ENCODE assay signal across 9 cellular contexts in genomic region chr1:228088586-228089498, GRCh38. TPM values are rescaled to one million over a fixed set of nuclear protein-coding genes. Genes with fewer than 3 reads are reported as not detected.
DNase-seq lines count a peak whose midpoint lies in the region; ATAC-seq and TF ChIP-seq lines count a peak whose summit lies in the region.
"Had no signal": no experiment of that assay in that cellular context is flagged by ENCODE, and none has a peak within 500 bp of the region (broad histone marks: within the 10 kb centered on the region; RNA-seq: fewer than 3 reads in every experiment).

No MANE protein-coding gene starts in this region.

- H3K27ac ChIP-seq in HEK293 (ENCODE audit: extremely low read depth, low read depth, low read length) (no peak overlapping the region), rectal smooth muscle tissue (ENCODE audit: low read depth, low read length) (no peak overlapping the region)

- peaks cover 42% of the 10 kb centered on the region for H3K4me1 ChIP-seq in HEK293 (ENCODE audit: control insufficient read depth, insufficient read depth, low read length)
- peaks cover 51% of the 10 kb centered on the region for H3K4me1 ChIP-seq in rectal smooth muscle tissue (ENCODE audit: control insufficient read depth, insufficient read depth, low read length)

- peak; percentile 51 for ATAC-seq in esophagus mucosa
- no peak for ATAC-seq in HG03442 (IDR thresholded peaks at IDR 0.05; ENCODE audit: unreplicated experiment)
- no peak for ATAC-seq in HG02973 (IDR thresholded peaks at IDR 0.05; ENCODE audit: unreplicated experiment)

- POLR2A ChIA-PET in HEK293 (lab: Yijun Ruan, JAX), result no interaction called here

- no peaks in the 10 kb centered on the region for H3K9me3 ChIP-seq in HEK293 (ENCODE audit: control insufficient read depth, insufficient read depth, low read depth, low read length)

- no peak overlapping the region for H3K9ac ChIP-seq in rectal smooth muscle tissue (ENCODE audit: low read length)

- CTCF ChIA-PET in HEK293 (lab: Yijun Ruan, JAX), result interaction anchor here (0.5 to 1.8 kb wide), 3 partner anchors 8 to 90 kb away, joined by 3 to 6 read pairs (median 5); no protein-coding TSS in a partner anchor

- H3K4me3 ChIP-seq in HEK293 (ENCODE audit: low read depth, low read length) (no peak overlapping the region), rectal smooth muscle tissue (ENCODE audit: low read length) (peak overlapping the region; percentile 18)

- no peaks in the 10 kb centered on the region for H3K27me3 ChIP-seq in rectal smooth muscle tissue (ENCODE audit: control insufficient read depth, insufficient read depth, low read length)

- DNase-seq in SKM-1 (lab: John Stamatoyannopoulos, UW; ENCODE audit: unreplicated experiment) (peak; percentile 82), HuH-7.5 (ENCODE audit: low spot score) (no peak), putamen (ENCODE audit: low spot score) (no peak)
- DNase-seq: occipital lobe had no signal

- H3K36me3 ChIP-seq in HEK293 (ENCODE audit: control insufficient read depth in 2 of 2, insufficient read depth in 1 of 2, low read length in 2 of 2) (peaks cover 3 to 79% of the 10 kb centered on the region in 2 experiments; a peak in 2 of 3 replicates), rectal smooth muscle tissue (ENCODE audit: control insufficient read depth, insufficient read depth, low read length) (peaks cover 7% of the 10 kb centered on the region)

- no peak for TF ChIP-seq CTCF in HEK293 (tag by site-specific recombination; IDR thresholded peaks at IDR 0.05)

TF ChIP-seq in HEK293, 187 proteins besides CTCF, POLR2A, EP300 and RAD21:
- no peak for TF ChIP-seq ZNF248 (tag by site-specific recombination; IDR thresholded peaks at IDR 0.05)
- no peak for TF ChIP-seq ZNF394 (tag by site-specific recombination; IDR thresholded peaks at IDR 0.05; ENCODE audit: borderline replicate concordance)
- no peak for TF ChIP-seq ZNF623 (tag by site-specific recombination; IDR thresholded peaks at IDR 0.05)
- TF ChIP-seq PRDM2 (tag by site-specific recombination; IDR thresholded peaks at IDR 0.05; ENCODE audit: borderline replicate concordance), result 0 out of 2 replicates have a peak, but pooled peaks have one; percentile 21
- peak; percentile 68 for TF ChIP-seq KLF1 (tag by site-specific recombination; IDR thresholded peaks at IDR 0.05)
- TF ChIP-seq GLIS1 (tag by site-specific recombination; IDR thresholded peaks at IDR 0.05), result peak; percentile 50
- 0 out of 2 replicates have a peak, but pooled peaks have one; percentile 7 for TF ChIP-seq REST (tag by site-specific recombination; IDR thresholded peaks at IDR 0.05)
- peak; percentile 46 for TF ChIP-seq GLIS2 (tag by site-specific recombination; IDR thresholded peaks at IDR 0.05)
- peak; percentile 75 for TF ChIP-seq ATF2 (tag by site-specific recombination; IDR thresholded peaks at IDR 0.05; ENCODE audit: low read depth)
- TF ChIP-seq ZBTB21 (tag by site-specific recombination; IDR thresholded peaks at IDR 0.05), result 0 out of 2 replicates have a peak, but pooled peaks have one; percentile 10
- TF ChIP-seq ZNF423 (tag by site-specific recombination; IDR thresholded peaks at IDR 0.05), result no peak

RNA-seq across cellular contexts. Expression of gene ARF1, which starts 6.3 kb away (rescaled TPM):
- total RNA-seq in esophagus mucosa, result 273 TPM

RNA-seq across cellular contexts. Expression of gene C1orf35, which starts 14.3 kb away (rescaled TPM):
- 13.9 TPM for total RNA-seq in esophagus mucosa

RNA-seq across cellular contexts. Expression of gene MRPL55, which starts 20.3 kb away (rescaled TPM):
- total RNA-seq in esophagus mucosa, result 29.0 TPM

RNA-seq across cellular contexts. Expression of gene GUK1, which starts 51.2 kb away (rescaled TPM):
- total RNA-seq in esophagus mucosa, result 241 TPM
